ENCODE assay signal across 28 cellular contexts in genomic region chr6:63348836-63349235, GRCh38. TPM values are rescaled to one million over a fixed set of nuclear protein-coding genes. Genes with fewer than 3 reads are reported as not detected.
"Had no signal": no experiment of that assay in that cellular context is flagged by ENCODE, and none has a peak within 500 bp of the region (broad histone marks: within the 10 kb centered on the region; RNA-seq: fewer than 3 reads in every experiment).

No MANE protein-coding gene starts in this region.

- H3K4me1 ChIP-seq: testis, vagina had no signal

- H3K36me3 ChIP-seq: esophagus muscularis mucosa, gastrocnemius medialis, sigmoid colon, vagina had no signal

- H3K27me3 ChIP-seq: esophagus muscularis mucosa, gastrocnemius medialis, sigmoid colon, testis, vagina had no signal

- H3K36me3 Mint-ChIP-seq: activated naive CD4-positive, alpha-beta T cell treated with anti-CD3 and anti-CD28 coated beads, Interleukin-2, amount 50 U/mL, for 24 hours; brain; stimulated activated naive B cell treated with anti-CD40 and anti-IgM and Interleukin-4, amounts not matched to agents 10 μg/mL and 1 μg/mL and 100 μg/mL, for 72 hours; type B pancreatic cell; WTC11 had no signal

- H3K27ac ChIP-seq: dorsolateral prefrontal cortex, esophagus muscularis mucosa, gastrocnemius medialis, sigmoid colon, testis, vagina had no signal

- H3K27ac Mint-ChIP-seq: activated naive CD4-positive, alpha-beta T cell treated with anti-CD3 and anti-CD28 coated beads, Interleukin-2, amount 50 U/mL, for 24 hours; brain; effector memory CD8-positive, alpha-beta T cell; stimulated activated naive B cell treated with anti-CD40 and anti-IgM and Interleukin-4, amounts not matched to agents 10 μg/mL and 1 μg/mL and 100 μg/mL, for 72 hours; type B pancreatic cell; WTC11 had no signal

- H3K4me3 ChIP-seq: dorsolateral prefrontal cortex, esophagus muscularis mucosa, gastrocnemius medialis, mucosa of descending colon, sigmoid colon, testis, vagina had no signal

- H3K4me1 Mint-ChIP-seq: neural crest cell had no signal

- H3K9me3 ChIP-seq: esophagus muscularis mucosa, gastrocnemius medialis, mucosa of descending colon, sigmoid colon, testis, vagina had no signal

- H3K9me3 Mint-ChIP-seq: activated naive CD4-positive, alpha-beta T cell treated with anti-CD3 and anti-CD28 coated beads, Interleukin-2, amount 50 U/mL, for 24 hours; brain; stimulated activated naive B cell treated with anti-CD40 and anti-IgM and Interleukin-4, amounts not matched to agents 10 μg/mL and 1 μg/mL and 100 μg/mL, for 72 hours; type B pancreatic cell had no signal

- H3K27me3 Mint-ChIP-seq: brain; effector memory CD8-positive, alpha-beta T cell; type B pancreatic cell had no signal

- DNase-seq: activated gamma-delta T cell treated with Interleukin-2 at 50 U/mL for 16 hours; activated T-cell treated with anti-CD3 and anti-CD28 coated beads, Interleukin-2, amount 50 U/mL, for 1 hour; aorta; central memory CD4-positive, alpha-beta T cell; dorsolateral prefrontal cortex; effector memory CD8-positive, alpha-beta T cell; gastrocnemius medialis; head of caudate nucleus; islet precursor cell; mesendoderm; mucosa of descending colon; occipital lobe; posterior cingulate gyrus; retina; sigmoid colon; stimulated activated CD4-positive, alpha-beta T cell treated with anti-CD3 and anti-CD28 coated beads, Interleukin-2, amount 100 ng/mL, for 48 hours; stimulated activated CD8-positive, alpha-beta memory T cell treated with anti-CD3 and anti-CD28 coated beads, Interleukin-4, amount 100 ng/mL, for 48 hours; stimulated activated naive B cell treated with anti-CD40 and anti-IgM and Interleukin-4, amounts not matched to agents 10 μg/mL and 1 μg/mL and 100 μg/mL, for 72 hours; T-helper 9 cell; testis had no signal

- H3K4me3 Mint-ChIP-seq: activated naive CD4-positive, alpha-beta T cell treated with anti-CD3 and anti-CD28 coated beads, Interleukin-2, amount 50 U/mL, for 24 hours; brain; effector memory CD8-positive, alpha-beta T cell; neural crest cell; stimulated activated naive B cell treated with anti-CD40 and anti-IgM and Interleukin-4, amounts not matched to agents 10 μg/mL and 1 μg/mL and 100 μg/mL, for 72 hours; type B pancreatic cell; WTC11 had no signal

RNA-seq across cellular contexts. Expression of gene LGSN, which starts 29.1 kb away (rescaled TPM):
- total RNA-seq: aorta; esophagus muscularis mucosa; gastrocnemius medialis; neural crest cell; sigmoid colon; T-helper 1 cell treated with Interleukin-12 subunit alpha and Interleukin-12 subunit beta and Interleukin-4 antibody, amounts not matched to agents 30 ng/mL and 1 ng/mL, for 36 hours; vagina had no signal
- polyA plus RNA-seq: aorta had no signal
